ENCODE assay signal across 9 cellular contexts in genomic region chr1:32220746-32221580, GRCh38. TPM values are rescaled to one million over a fixed set of nuclear protein-coding genes. Genes with fewer than 3 reads are reported as not detected.
DNase-seq lines count a peak whose midpoint lies in the region; ATAC-seq and TF ChIP-seq lines count a peak whose summit lies in the region.
"Had no signal": no experiment of that assay in that cellular context is flagged by ENCODE, and none has a peak within 500 bp of the region (broad histone marks: within the 10 kb centered on the region; RNA-seq: fewer than 3 reads in every experiment).

No MANE protein-coding gene starts in this region.

- intact Hi-C loops in activated B cell treated with CpG ODN at 0.5 μM for 24 hours (cut with micrococcal nuclease): loop anchor here (5.0 kb wide), 1 partner anchor 149 kb away; the partner anchor contains the start of gene TMEM39B

- POLR2A ChIA-PET in activated B cell treated with CpG ODN at 0.5 μM for 24 hours (lab: Charles Lee): interaction anchor here (0.6 to 5.0 kb wide), 11 partner anchors 12 to 631 kb away, joined by 3 to 47 read pairs (median 7); partner anchors contain the start of genes CCDC28B, DCDC2B, HDAC1 and IQCC

- H3K27ac Mint-ChIP-seq in T-helper 1 cell treated with Interleukin-12 subunit alpha and Interleukin-12 subunit beta and Interleukin-4 antibody, amounts not matched to agents 30 μg/mL and 1 μg/mL, for 36 hours: peak overlapping the region; percentile 95
- peak overlapping the region; percentile 95 for H3K27ac Mint-ChIP-seq in activated B cell treated with CpG ODN at 0.5 μM for 24 hours
- peak overlapping the region; percentile 74 to 96 for H3K27ac Mint-ChIP-seq in stimulated activated naive CD8-positive, alpha-beta T cell treated with anti-CD3 and anti-CD28 coated beads, Interleukin-15, amount 100 ng/mL, for 72 hours

- no peak for TF ChIP-seq CTCF in activated B cell treated with CpG ODN at 0.5 μM for 24 hours (IDR thresholded peaks at IDR 0.05)

- H3K27me3 ChIP-seq in iPS-18a (ENCODE audit: control insufficient read depth, insufficient read depth, low read length): no peaks in the 10 kb centered on the region

- DNase-seq in T-helper 1 cell: no peak
- DNase-seq in activated B cell treated with CpG ODN at 0.5 μM for 24 hours: no peak
- DNase-seq in stimulated activated naive CD8-positive, alpha-beta T cell treated with anti-CD3 and anti-CD28 coated beads, Interleukin-15, amount 100 ng/mL, for 72 hours: no peak
- no peak for DNase-seq in foreskin melanocyte
- DNase-seq in SHP77 (lab: John Stamatoyannopoulos, UW): no peak
- no peak for DNase-seq in iPS-NIHi11 (ENCODE audit: low spot score)
- DNase-seq: EL had no signal

- peak overlapping the region; percentile 88 for H3K4me3 ChIP-seq in iPS-18a (ENCODE audit: low read length)

- ATAC-seq in activated B cell treated with CpG ODN at 0.5 μM for 24 hours (ENCODE audit: low read depth): peak; percentile 47
- no peak for ATAC-seq in stimulated activated naive CD8-positive, alpha-beta T cell treated with anti-CD3 and anti-CD28 coated beads, Interleukin-15, amount 100 ng/mL, for 72 hours

- no peaks in the 10 kb centered on the region for H3K9me3 ChIP-seq in iPS-18a (ENCODE audit: control insufficient read depth, low read depth, low read length)

- CTCF ChIA-PET in activated B cell treated with CpG ODN at 0.5 μM for 24 hours (lab: Charles Lee): interaction anchor here (0.7 to 1.4 kb wide), 5 partner anchors 13 to 181 kb away, joined by 3 to 4 read pairs (median 3); no protein-coding TSS in a partner anchor

- H3K9ac ChIP-seq in iPS-18a (ENCODE audit: low read length): peak overlapping the region; percentile 86

- H3K9me3 Mint-ChIP-seq in T-helper 1 cell treated with Interleukin-12 subunit alpha and Interleukin-12 subunit beta and Interleukin-4 antibody, amounts not matched to agents 30 μg/mL and 1 μg/mL, for 36 hours: no peaks in the 10 kb centered on the region
- no peaks in the 10 kb centered on the region for H3K9me3 Mint-ChIP-seq in activated B cell treated with CpG ODN at 0.5 μM for 24 hours
- no peaks in the 10 kb centered on the region for H3K9me3 Mint-ChIP-seq in stimulated activated naive CD8-positive, alpha-beta T cell treated with anti-CD3 and anti-CD28 coated beads, Interleukin-15, amount 100 ng/mL, for 72 hours

- peaks cover 26% of the 10 kb centered on the region for H3K4me1 Mint-ChIP-seq in T-helper 1 cell treated with Interleukin-12 subunit alpha and Interleukin-12 subunit beta and Interleukin-4 antibody, amounts not matched to agents 30 μg/mL and 1 μg/mL, for 36 hours (ENCODE audit: low read depth)
- peaks cover 50% of the 10 kb centered on the region for H3K4me1 Mint-ChIP-seq in activated B cell treated with CpG ODN at 0.5 μM for 24 hours
- peaks cover 48% of the 10 kb centered on the region for H3K4me1 Mint-ChIP-seq in stimulated activated naive CD8-positive, alpha-beta T cell treated with anti-CD3 and anti-CD28 coated beads, Interleukin-15, amount 100 ng/mL, for 72 hours

- no peaks in the 10 kb centered on the region for H3K27me3 Mint-ChIP-seq in T-helper 1 cell treated with Interleukin-12 subunit alpha and Interleukin-12 subunit beta and Interleukin-4 antibody, amounts not matched to agents 30 μg/mL and 1 μg/mL, for 36 hours (ENCODE audit: low read depth)
- no peaks in the 10 kb centered on the region for H3K27me3 Mint-ChIP-seq in activated B cell treated with CpG ODN at 0.5 μM for 24 hours
- no peaks in the 10 kb centered on the region for H3K27me3 Mint-ChIP-seq in stimulated activated naive CD8-positive, alpha-beta T cell treated with anti-CD3 and anti-CD28 coated beads, Interleukin-15, amount 100 ng/mL, for 72 hours

- H3K4me3 Mint-ChIP-seq in T-helper 1 cell treated with Interleukin-12 subunit alpha and Interleukin-12 subunit beta and Interleukin-4 antibody, amounts not matched to agents 30 μg/mL and 1 μg/mL, for 36 hours: peak overlapping the region; percentile 95
- peak overlapping the region; percentile 96 for H3K4me3 Mint-ChIP-seq in activated B cell treated with CpG ODN at 0.5 μM for 24 hours
- H3K4me3 Mint-ChIP-seq in stimulated activated naive CD8-positive, alpha-beta T cell treated with anti-CD3 and anti-CD28 coated beads, Interleukin-15, amount 100 ng/mL, for 72 hours: peak overlapping the region; percentile 91 to 96

- H3K27ac ChIP-seq in iPS-18a (ENCODE audit: low read length): no peak overlapping the region

- H3K36me3 ChIP-seq in iPS-18a (ENCODE audit: control insufficient read depth, low read depth, low read length): peaks cover 12% of the 10 kb centered on the region

- H3K36me3 Mint-ChIP-seq in T-helper 1 cell treated with Interleukin-12 subunit alpha and Interleukin-12 subunit beta and Interleukin-4 antibody, amounts not matched to agents 30 μg/mL and 1 μg/mL, for 36 hours (ENCODE audit: low read depth): peaks cover 16% of the 10 kb centered on the region
- peaks cover 61% of the 10 kb centered on the region for H3K36me3 Mint-ChIP-seq in activated B cell treated with CpG ODN at 0.5 μM for 24 hours (ENCODE audit: low read depth)

- H3K4me1 ChIP-seq in iPS-18a (ENCODE audit: control insufficient read depth, low read depth, low read length): no peaks in the 10 kb centered on the region

RNA-seq across cellular contexts. Expression of gene TMEM234, which starts 1.2 kb away (rescaled TPM):
- 31.8 and 35.5 TPM in 2 replicates for total RNA-seq in activated B cell treated with CpG ODN at 0.5 μM for 24 hours

RNA-seq across cellular contexts. Expression of gene EIF3I, which starts 1.2 kb away (rescaled TPM):
- 196 and 213 TPM in 2 replicates for total RNA-seq in activated B cell treated with CpG ODN at 0.5 μM for 24 hours

RNA-seq across cellular contexts. Expression of gene DCDC2B, which starts 12.1 kb away (rescaled TPM):
- total RNA-seq in activated B cell treated with CpG ODN at 0.5 μM for 24 hours: not detected in 2 replicates

RNA-seq across cellular contexts. Expression of gene IQCC, which starts 15.5 kb away (rescaled TPM):
- total RNA-seq in activated B cell treated with CpG ODN at 0.5 μM for 24 hours: 3.5 and 4.2 TPM in 2 replicates

RNA-seq across cellular contexts. Expression of gene CCDC28B, which starts 20.6 kb away (rescaled TPM):
- total RNA-seq in activated B cell treated with CpG ODN at 0.5 μM for 24 hours: 50.4 and 56.9 TPM in 2 replicates
